In genomic region chr6:57046332-57047256, GRCh38 we compare ENCODE assay signal across 1 cellular context.
TF ChIP-seq lines count a peak whose summit lies in the region.
"Not testable (repeated sequence)": the region's sequence is repeated elsewhere in the genome, so short reads cannot be mapped to it uniquely, and the experiment has no call there.

KIAA1586 (plus strand) TSS chr6:57046693; CDS start chr6:57046756, 63 bp downstream.

TF ChIP-seq in HepG2, 621 proteins besides CTCF, POLR2A, EP300 and RAD21 (continued from another document and continues in another):
- peak; percentile 52; the same call in 1 of the 2 replicates for TF ChIP-seq ZNF503 (CRISPR knock-in tag; IDR thresholded peaks at IDR 0.05)
- TF ChIP-seq ZNF790 (CRISPR knock-in tag; IDR thresholded peaks at IDR 0.05; ENCODE audit: borderline replicate concordance), result peak; percentile 82; the same call in 1 of the 2 replicates
- TF ChIP-seq ZNF646 (CRISPR knock-in tag; IDR thresholded peaks at IDR 0.05), result peak; percentile 45; the same call in 1 of the 2 replicates
- TF ChIP-seq PHF20 (CRISPR knock-in tag; IDR thresholded peaks at IDR 0.05), result peak; percentile 76
- not testable (repeated sequence) for TF ChIP-seq SOX13 (IDR thresholded peaks at IDR 0.05); HNF1A (IDR thresholded peaks at IDR 0.05; ENCODE audit: low read depth); HNF4G (IDR thresholded peaks at IDR 0.05; ENCODE audit: borderline replicate concordance, low read depth, low read length)
- TF ChIP-seq SOX13 (CRISPR knock-in tag; conservative IDR thresholded peaks at IDR 0.05 in 1 of 2, IDR thresholded peaks at IDR 0.05 in 1 of 2), result peak in 1 of 2 experiments; percentile 56; a peak in 2 of 4 replicates
- TF ChIP-seq SP140L (CRISPR knock-in tag; IDR thresholded peaks at IDR 0.05; ENCODE audit: borderline replicate concordance), result peak; percentile 53; the same call in 1 of the 2 replicates
- 0 out of 2 replicates have a peak, but pooled peaks have one; percentile 63 for TF ChIP-seq HNF1A (CRISPR knock-in tag; IDR thresholded peaks at IDR 0.05; ENCODE audit: borderline replicate concordance)
- peak; percentile 67; the same call in 1 of the 2 replicates for TF ChIP-seq NRL (CRISPR knock-in tag; IDR thresholded peaks at IDR 0.05; ENCODE audit: borderline replicate concordance)
- TF ChIP-seq HNF4G (CRISPR knock-in tag; IDR thresholded peaks at IDR 0.05; ENCODE audit: borderline replicate concordance, low read depth), result 0 out of 2 replicates have a peak, but pooled peaks have one; percentile 22
- TF ChIP-seq HIVEP1 (CRISPR knock-in tag; IDR thresholded peaks at IDR 0.05), result peak; percentile 83
- TF ChIP-seq TBL1XR1 (IDR thresholded peaks at IDR 0.05; ENCODE audit: borderline replicate concordance, low read length, partially characterized antibody), result peak; percentile 31
- TF ChIP-seq TRAFD1 (CRISPR knock-in tag; IDR thresholded peaks at IDR 0.05; ENCODE audit: borderline replicate concordance), result peak; percentile 71; the same call in 1 of the 2 replicates
- TF ChIP-seq GATA4 (IDR thresholded peaks at IDR 0.05; ENCODE audit: borderline replicate concordance, low read depth), result 0 out of 2 replicates have a peak, but pooled peaks have one; percentile 29
- TF ChIP-seq IKZF4 (CRISPR knock-in tag; IDR thresholded peaks at IDR 0.05; ENCODE audit: borderline replicate concordance, low read depth, not compliant biosample characterization), result peak; percentile 89
- peak; percentile 60; the same call in 1 of the 2 replicates for TF ChIP-seq ZNF782 (CRISPR knock-in tag; IDR thresholded peaks at IDR 0.05; ENCODE audit: borderline replicate concordance)
- peak; percentile 92 for TF ChIP-seq ZC3H13 (CRISPR knock-in tag; IDR thresholded peaks at IDR 0.05)
- TF ChIP-seq MYPOP (CRISPR knock-in tag; IDR thresholded peaks at IDR 0.05), result peak; percentile 87
- TF ChIP-seq ZNF766 (CRISPR knock-in tag; IDR thresholded peaks at IDR 0.05; ENCODE audit: borderline replicate concordance), result peak; percentile 33; the same call in 1 of the 2 replicates
- TF ChIP-seq ZNF841 (CRISPR knock-in tag; IDR thresholded peaks at IDR 0.05; ENCODE audit: borderline replicate concordance), result peak; percentile 60; the same call in 1 of the 2 replicates
- TF ChIP-seq ARNTL (CRISPR knock-in tag; IDR thresholded peaks at IDR 0.05), result peak; percentile 71
- TF ChIP-seq THAP9 (CRISPR knock-in tag; IDR thresholded peaks at IDR 0.05; ENCODE audit: borderline replicate concordance), result peak; percentile 79; the same call in 1 of the 2 replicates
- peak; percentile 69; the same call in 1 of the 2 replicates for TF ChIP-seq RCOR2 (CRISPR knock-in tag; IDR thresholded peaks at IDR 0.05)
- TF ChIP-seq ESRRA (CRISPR knock-in tag; IDR thresholded peaks at IDR 0.05; ENCODE audit: low read depth), result peak; percentile 47; the same call in 1 of the 2 replicates
- peak; percentile 53; the same call in 1 of the 2 replicates for TF ChIP-seq KDM4B (CRISPR knock-in tag; IDR thresholded peaks at IDR 0.05)
- peak; percentile 37; the same call in 1 of the 2 replicates for TF ChIP-seq KLF11 (CRISPR knock-in tag; IDR thresholded peaks at IDR 0.05)
- peak; percentile 66; the same call in 1 of the 2 replicates for TF ChIP-seq SNAPC4 (CRISPR knock-in tag; IDR thresholded peaks at IDR 0.05)
